In genomic region chr3:49807427-49808114, GRCh38 we compare ENCODE assay signal across 9 cellular contexts. TPM values are rescaled to one million over a fixed set of nuclear protein-coding genes. Genes with fewer than 3 reads are reported as not detected.
DNase-seq lines count a peak whose midpoint lies in the region; ATAC-seq and TF ChIP-seq lines count a peak whose summit lies in the region.
"Had no signal": no experiment of that assay in that cellular context is flagged by ENCODE, and none has a peak within 500 bp of the region (broad histone marks: within the 10 kb centered on the region; RNA-seq: fewer than 3 reads in every experiment).

No MANE protein-coding gene starts in this region.

- CTCF ChIA-PET in CD8-positive, alpha-beta memory T cell (lab: Charles Lee), result interaction anchor here (1.1 to 12.4 kb wide), 3 partner anchors 9 to 104 kb away, joined by 3 to 246 read pairs (median 5); no protein-coding TSS in a partner anchor

- H3K27me3 Mint-ChIP-seq in CD8-positive, alpha-beta memory T cell, result no peaks in the 10 kb centered on the region
- H3K27me3 Mint-ChIP-seq in IgD-negative memory B cell (peaks cover under 1% of the 10 kb centered on the region), chondrocyte (ENCODE audit: low read depth) (no peaks in the 10 kb centered on the region), osteocyte (ENCODE audit: unreplicated experiment) (no peaks in the 10 kb centered on the region)
- no peaks in the 10 kb centered on the region for H3K27me3 Mint-ChIP-seq in natural killer cell treated with Interleukin-12 subunit alpha and Interleukin-12 subunit beta and Interleukin-15 and Interleukin-18, amount 100 ng/mL, for 72 hours

- peak overlapping the region in 7 of 8 donors; percentile 29 to 66 (median 43) for H3K27ac Mint-ChIP-seq in CD8-positive, alpha-beta memory T cell
- H3K27ac Mint-ChIP-seq in IgD-negative memory B cell (peak overlapping the region; percentile 90 to 95 (median 94)), chondrocyte (ENCODE audit: unreplicated experiment) (peak overlapping the region; percentile 36), osteocyte (ENCODE audit: unreplicated experiment) (peak overlapping the region; percentile 67)
- H3K27ac Mint-ChIP-seq in natural killer cell treated with Interleukin-12 subunit alpha and Interleukin-12 subunit beta and Interleukin-15 and Interleukin-18, amount 100 ng/mL, for 72 hours, result no peak overlapping the region

- peaks cover 18% of the 10 kb centered on the region for H3K36me3 ChIP-seq in CD8-positive, alpha-beta memory T cell (ENCODE audit: insufficient read depth, low read length)

- H3K4me3 ChIP-seq in CD8-positive, alpha-beta memory T cell (ENCODE audit: low read length), result no peak overlapping the region

- no peak for DNase-seq in CD8-positive, alpha-beta memory T cell
- no peak for DNase-seq in chondrocyte (ENCODE audit: low spot score)
- no peak for DNase-seq in osteocyte (ENCODE audit: extremely low spot score, unreplicated experiment)
- DNase-seq in natural killer cell treated with Interleukin-12 subunit alpha and Interleukin-12 subunit beta and Interleukin-15 and Interleukin-18, amount 100 ng/mL, for 72 hours (ENCODE audit: low spot score), result no peak
- no peak for DNase-seq in NCI-H1694 treated with DMSO at 0.1 percent for 48 hours (lab: John Stamatoyannopoulos, UW)
- DNase-seq in stimulated activated naive CD4-positive, alpha-beta T cell treated with Interleukin-2 at 50 U/mL for 16 hours (lab: John Stamatoyannopoulos, UW), result no peak

- POLR2A ChIA-PET in CD8-positive, alpha-beta memory T cell (lab: Charles Lee), result no interaction called here

- H3K9me3 Mint-ChIP-seq in CD8-positive, alpha-beta memory T cell, result no peaks in the 10 kb centered on the region
- H3K9me3 Mint-ChIP-seq in IgD-negative memory B cell, result no peaks in the 10 kb centered on the region
- H3K9me3 Mint-ChIP-seq in chondrocyte (ENCODE audit: low read depth), result no peaks in the 10 kb centered on the region
- no peaks in the 10 kb centered on the region for H3K9me3 Mint-ChIP-seq in osteocyte (ENCODE audit: unreplicated experiment)
- no peaks in the 10 kb centered on the region for H3K9me3 Mint-ChIP-seq in natural killer cell treated with Interleukin-12 subunit alpha and Interleukin-12 subunit beta and Interleukin-15 and Interleukin-18, amount 100 ng/mL, for 72 hours

- TF ChIP-seq CTCF in chondrocyte (IDR thresholded peaks at IDR 0.05) (no peak), osteocyte (IDR thresholded peaks at IDR 0.05) (no peak)

- H3K4me1 Mint-ChIP-seq in CD8-positive, alpha-beta memory T cell, result peaks cover 41 to 74% (median 51%) of the 10 kb centered on the region in 3 donors
- peaks cover 24 to 55% (median 43%) of the 10 kb centered on the region in 3 donors for H3K4me1 Mint-ChIP-seq in IgD-negative memory B cell
- peaks cover 44% of the 10 kb centered on the region for H3K4me1 Mint-ChIP-seq in chondrocyte (ENCODE audit: low read depth)
- peaks cover 42% of the 10 kb centered on the region for H3K4me1 Mint-ChIP-seq in osteocyte (ENCODE audit: unreplicated experiment)
- H3K4me1 Mint-ChIP-seq in natural killer cell treated with Interleukin-12 subunit alpha and Interleukin-12 subunit beta and Interleukin-15 and Interleukin-18, amount 100 ng/mL, for 72 hours (ENCODE audit: low read depth in 2 of 2), result peaks cover 12 to 22% of the 10 kb centered on the region in 2 donors

- no peaks in the 10 kb centered on the region for H3K9me3 ChIP-seq in CD8-positive, alpha-beta memory T cell (ENCODE audit: low read length)

- peak overlapping the region; percentile 24 for H3K27ac ChIP-seq in CD8-positive, alpha-beta memory T cell (ENCODE audit: low read depth, low read length)

- ATAC-seq in HG02840 (IDR thresholded peaks at IDR 0.05; ENCODE audit: low FRiP score, unreplicated experiment), result no peak
- no peak for ATAC-seq in natural killer cell treated with Interleukin-12 subunit alpha and Interleukin-12 subunit beta and Interleukin-15 and Interleukin-18, amount 100 ng/mL, for 72 hours

- H3K27me3 ChIP-seq in CD8-positive, alpha-beta memory T cell (ENCODE audit: insufficient read depth, low read length, poor library complexity, severe bottlenecking), result no peaks in the 10 kb centered on the region

- peak overlapping the region in 2 of 7 donors; percentile 16 to 24 for H3K4me3 Mint-ChIP-seq in CD8-positive, alpha-beta memory T cell
- H3K4me3 Mint-ChIP-seq in IgD-negative memory B cell (peak overlapping the region in 3 of 4 donors; percentile 81 to 92 (median 86)), chondrocyte (ENCODE audit: unreplicated experiment) (no peak overlapping the region), osteocyte (ENCODE audit: unreplicated experiment) (no peak overlapping the region)
- H3K4me3 Mint-ChIP-seq in natural killer cell treated with Interleukin-12 subunit alpha and Interleukin-12 subunit beta and Interleukin-15 and Interleukin-18, amount 100 ng/mL, for 72 hours, result no peak overlapping the region

- H3K4me1 ChIP-seq in CD8-positive, alpha-beta memory T cell (ENCODE audit: insufficient read depth, low read length), result peaks cover 43% of the 10 kb centered on the region

- H3K36me3 Mint-ChIP-seq in CD8-positive, alpha-beta memory T cell, result peaks cover 3 to 52% (median 3%) of the 10 kb centered on the region in 3 donors
- H3K36me3 Mint-ChIP-seq in IgD-negative memory B cell (no peaks in the 10 kb centered on the region), chondrocyte (ENCODE audit: low read depth) (peaks cover 3% of the 10 kb centered on the region), osteocyte (ENCODE audit: unreplicated experiment) (peaks cover 4% of the 10 kb centered on the region)
- H3K36me3 Mint-ChIP-seq in natural killer cell treated with Interleukin-12 subunit alpha and Interleukin-12 subunit beta and Interleukin-15 and Interleukin-18, amount 100 ng/mL, for 72 hours, result no peaks in the 10 kb centered on the region

RNA-seq across cellular contexts. Expression of gene INKA1, which starts 4.5 kb away (rescaled TPM):
- total RNA-seq in CD8-positive, alpha-beta memory T cell, result 1 to 10 TPM; 1.1 to 1.7 TPM
- 1.1 TPM for polyA plus RNA-seq in CD8-positive, alpha-beta memory T cell
- polyA plus RNA-seq in IgD-negative memory B cell, result 35.5 TPM
- total RNA-seq in chondrocyte (4.1 to 7.9 TPM (median 7.9 TPM) in 3 replicates), osteocyte (5.1 and 5.2 TPM in 2 replicates)
- under 1 TPM in 1 of 2 donors, not detected in 1; 0.64 TPM for total RNA-seq in natural killer cell treated with Interleukin-12 subunit alpha and Interleukin-12 subunit beta and Interleukin-15 and Interleukin-18, amount 100 ng/mL, for 72 hours

RNA-seq across cellular contexts. Expression of gene UBA7, which starts 6.2 kb away (rescaled TPM):
- 10 to 100 TPM; 57.8 to 58.3 TPM for total RNA-seq in CD8-positive, alpha-beta memory T cell
- polyA plus RNA-seq in CD8-positive, alpha-beta memory T cell, result 40.7 TPM
- 61.5 TPM for polyA plus RNA-seq in IgD-negative memory B cell
- total RNA-seq in chondrocyte (25.6 to 45.3 TPM (median 26.3 TPM) in 3 replicates), osteocyte (63.2 and 63.6 TPM in 2 replicates)
- total RNA-seq in natural killer cell treated with Interleukin-12 subunit alpha and Interleukin-12 subunit beta and Interleukin-15 and Interleukin-18, amount 100 ng/mL, for 72 hours, result 100 to 1,000 TPM in 1 of 2 donors, 10 to 100 TPM in 1; 89.5 to 105 TPM

RNA-seq across cellular contexts. Expression of gene CDHR4, which starts 7.9 kb away (rescaled TPM):
- total RNA-seq in CD8-positive, alpha-beta memory T cell, result not detected
- polyA plus RNA-seq in CD8-positive, alpha-beta memory T cell, result not detected
- not detected for polyA plus RNA-seq in IgD-negative memory B cell
- total RNA-seq in chondrocyte (not detected in 3 replicates), osteocyte (not detected in 2 replicates)
- total RNA-seq in natural killer cell treated with Interleukin-12 subunit alpha and Interleukin-12 subunit beta and Interleukin-15 and Interleukin-18, amount 100 ng/mL, for 72 hours, result not detected
- total RNA-seq: pulmonary artery endothelial cell had no signal

RNA-seq across cellular contexts. Expression of gene IP6K1, which starts 21.2 kb away (rescaled TPM):
- 10 to 100 TPM; 37.1 to 47.5 TPM for total RNA-seq in CD8-positive, alpha-beta memory T cell
- polyA plus RNA-seq in CD8-positive, alpha-beta memory T cell, result 26.1 TPM
- polyA plus RNA-seq in IgD-negative memory B cell, result 28.7 TPM
- total RNA-seq in chondrocyte (38.9 to 44.4 TPM (median 40.1 TPM) in 3 replicates), osteocyte (60.1 and 66.9 TPM in 2 replicates)
- total RNA-seq in natural killer cell treated with Interleukin-12 subunit alpha and Interleukin-12 subunit beta and Interleukin-15 and Interleukin-18, amount 100 ng/mL, for 72 hours, result 10 to 100 TPM; 53.4 to 56.7 TPM

RNA-seq across cellular contexts. Expression of gene TRAIP, which starts 48.8 kb away (rescaled TPM):
- 10 to 100 TPM; 21.9 to 22.9 TPM for total RNA-seq in CD8-positive, alpha-beta memory T cell
- polyA plus RNA-seq in CD8-positive, alpha-beta memory T cell, result 1.9 TPM
- 5.4 TPM for polyA plus RNA-seq in IgD-negative memory B cell
- 2.3 to 5.9 TPM (median 2.7 TPM) in 3 replicates for total RNA-seq in chondrocyte
- total RNA-seq in osteocyte, result 3.4 and 5.3 TPM in 2 replicates
- 10 to 100 TPM; 14.0 to 44.0 TPM for total RNA-seq in natural killer cell treated with Interleukin-12 subunit alpha and Interleukin-12 subunit beta and Interleukin-15 and Interleukin-18, amount 100 ng/mL, for 72 hours

Comparison
In these comparisons a context has a peak if more than half of its experiments do, and no peak if none do; other contexts are left out.
1. H3K27ac Mint-ChIP-seq: peak in CD8-positive, alpha-beta memory T cell (7 of 8), IgD-negative memory B cell (3 of 3), chondrocyte (single experiment) and osteocyte (single experiment); none in natural killer cell treated with Interleukin-12 subunit alpha and Interleukin-12 subunit beta and Interleukin-15 and Interleukin-18, amount 100 ng/mL, for 72 hours (0 of 2).
2. H3K4me3 Mint-ChIP-seq: peak in IgD-negative memory B cell (3 of 4); none in chondrocyte (single experiment), osteocyte (single experiment) and natural killer cell treated with Interleukin-12 subunit alpha and Interleukin-12 subunit beta and Interleukin-15 and Interleukin-18, amount 100 ng/mL, for 72 hours (single experiment).